ENCODE assay signal across 14 cellular contexts in genomic region chr6:119209452-119210205, GRCh38.
DNase-seq lines count a peak whose midpoint lies in the region; ATAC-seq and TF ChIP-seq lines count a peak whose summit lies in the region.
"Had no signal": no experiment of that assay in that cellular context is flagged by ENCODE, and none has a peak within 500 bp of the region (broad histone marks: within the 10 kb centered on the region; RNA-seq: fewer than 3 reads in every experiment).

No MANE protein-coding gene starts in this region.

- H3K9me3 Mint-ChIP-seq in WTC11 = no peaks in the 10 kb centered on the region
- H3K9me3 Mint-ChIP-seq: naive thymus-derived CD4-positive, alpha-beta T cell had no signal

- no peaks in the 10 kb centered on the region for H3K4me1 Mint-ChIP-seq in WTC11

- H3K4me3 Mint-ChIP-seq in WTC11 = no peak overlapping the region
- H3K4me3 Mint-ChIP-seq: CD4-positive, alpha-beta memory T cell; naive thymus-derived CD4-positive, alpha-beta T cell had no signal

- no peak overlapping the region for H3K27ac Mint-ChIP-seq in WTC11
- H3K27ac Mint-ChIP-seq: naive thymus-derived CD4-positive, alpha-beta T cell had no signal

- H3K27me3 Mint-ChIP-seq in WTC11 (ENCODE audit: low read depth) = no peaks in the 10 kb centered on the region
- H3K27me3 Mint-ChIP-seq: CD4-positive, alpha-beta memory T cell; naive thymus-derived CD4-positive, alpha-beta T cell had no signal

- TF ChIP-seq CTCF in WTC11 (IDR thresholded peaks at IDR 0.05) = no peak

- DNase-seq in WTC11 (ENCODE audit: low spot score) (no peak), skeletal muscle cell (ENCODE audit: low read depth) (peak; percentile 37), T-helper 9 cell (no peak), NCI-H1105 treated with DMSO at 0.1 percent for 48 hours (lab: John Stamatoyannopoulos, UW) (no peak)
- no peak for DNase-seq in activated CD8-positive, alpha-beta memory T cell treated with anti-CD3 and anti-CD28 coated beads, Interleukin-2, amount 50 U/mL, for 4 hours
- DNase-seq in stimulated activated naive CD8-positive, alpha-beta T cell treated with anti-CD3 and anti-CD28 coated beads, Interleukin-15, Interleukin-2, amounts not matched to agents 100 U/mL and 50 U/mL, for 24 hours = no peak
- DNase-seq: CD4-positive, alpha-beta memory T cell; MG63; naive thymus-derived CD4-positive, alpha-beta T cell; small intestine had no signal

- no peaks in the 10 kb centered on the region for H3K36me3 Mint-ChIP-seq in WTC11

- POLR2A ChIA-PET in WTC11 (lab: Charles Lee) = no interaction called here

- CTCF ChIA-PET in WTC11 (lab: Charles Lee) = interaction anchor here (1.6 kb wide), 1 partner anchor 23 kb away, joined by 4 read pairs; no protein-coding TSS in a partner anchor

- H3K4me3 ChIP-seq in skeletal muscle cell (ENCODE audit: low read depth, low read length) = no peak overlapping the region
- H3K4me3 ChIP-seq: breast epithelium, MG63 had no signal

- ATAC-seq in GM18907 (IDR thresholded peaks at IDR 0.05; ENCODE audit: unreplicated experiment) = peak; percentile 44
- peak; percentile 58 for ATAC-seq in HG02938 (IDR thresholded peaks at IDR 0.05; ENCODE audit: unreplicated experiment)
- ATAC-seq in WTC11 = no peak
- ATAC-seq in stimulated activated naive CD8-positive, alpha-beta T cell treated with anti-CD3 and anti-CD28 coated beads, Interleukin-15, Interleukin-2, amounts not matched to agents 100 U/mL and 50 U/mL, for 24 hours = no peak
- ATAC-seq: activated CD4-positive, CD25-positive, alpha-beta regulatory T cell treated with anti-CD3 and anti-CD28 coated beads, Interleukin-2, amount 50 U/mL, for 24 hours; naive thymus-derived CD4-positive, alpha-beta T cell had no signal

TF ChIP-seq in WTC11, 78 proteins besides CTCF, POLR2A, EP300 and RAD21:
- peak; percentile 93 for TF ChIP-seq GABPB1 (CRISPR knock-in tag; IDR thresholded peaks at IDR 0.05)
- TF ChIP-seq, protein P1, sequence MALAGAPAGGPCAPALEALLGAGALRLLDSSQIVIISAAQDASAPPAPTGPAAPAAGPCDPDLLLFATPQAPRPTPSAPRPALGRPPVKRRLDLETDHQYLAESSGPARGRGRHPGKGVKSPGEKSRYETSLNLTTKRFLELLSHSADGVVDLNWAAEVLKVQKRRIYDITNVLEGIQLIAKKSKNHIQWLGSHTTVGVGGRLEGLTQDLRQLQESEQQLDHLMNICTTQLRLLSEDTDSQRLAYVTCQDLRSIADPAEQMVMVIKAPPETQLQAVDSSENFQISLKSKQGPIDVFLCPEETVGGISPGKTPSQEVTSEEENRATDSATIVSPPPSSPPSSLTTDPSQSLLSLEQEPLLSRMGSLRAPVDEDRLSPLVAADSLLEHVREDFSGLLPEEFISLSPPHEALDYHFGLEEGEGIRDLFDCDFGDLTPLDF (CRISPR knock-in tag; IDR thresholded peaks at IDR 0.05) = no peak
- TF ChIP-seq NFYB (CRISPR knock-in tag; conservative IDR thresholded peaks at IDR 0.05; ENCODE audit: low read depth) = no peak
- TF ChIP-seq, protein P2, sequence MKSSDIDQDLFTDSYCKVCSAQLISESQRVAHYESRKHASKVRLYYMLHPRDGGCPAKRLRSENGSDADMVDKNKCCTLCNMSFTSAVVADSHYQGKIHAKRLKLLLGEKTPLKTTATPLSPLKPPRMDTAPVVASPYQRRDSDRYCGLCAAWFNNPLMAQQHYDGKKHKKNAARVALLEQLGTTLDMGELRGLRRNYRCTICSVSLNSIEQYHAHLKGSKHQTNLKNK (CRISPR knock-in tag; IDR thresholded peaks at IDR 0.05) = no peak
- TF ChIP-seq TEAD1 (CRISPR knock-in tag; IDR thresholded peaks at IDR 0.05) = no peak
- no peak for TF ChIP-seq KAT7 (CRISPR knock-in tag; IDR thresholded peaks at IDR 0.05; ENCODE audit: borderline replicate concordance)
- no peak for TF ChIP-seq RORB (CRISPR knock-in tag; IDR thresholded peaks at IDR 0.05)
- peak; percentile 24; the same call in 1 of the 2 replicates for TF ChIP-seq PRDM15 (CRISPR knock-in tag; IDR thresholded peaks at IDR 0.05)

Comparison
In these comparisons a context has a peak if more than half of its experiments do, and no peak if none do; other contexts are left out.
1. ATAC-seq: peak in GM18907 (single experiment) and HG02938 (single experiment); none in WTC11 (single experiment) and stimulated activated naive CD8-positive, alpha-beta T cell treated with anti-CD3 and anti-CD28 coated beads, Interleukin-15, Interleukin-2, amounts not matched to agents 100 U/mL and 50 U/mL, for 24 hours (single experiment).